Comparison of ENCODE assay signal across 1 cellular context in the genomic region with DNA sequence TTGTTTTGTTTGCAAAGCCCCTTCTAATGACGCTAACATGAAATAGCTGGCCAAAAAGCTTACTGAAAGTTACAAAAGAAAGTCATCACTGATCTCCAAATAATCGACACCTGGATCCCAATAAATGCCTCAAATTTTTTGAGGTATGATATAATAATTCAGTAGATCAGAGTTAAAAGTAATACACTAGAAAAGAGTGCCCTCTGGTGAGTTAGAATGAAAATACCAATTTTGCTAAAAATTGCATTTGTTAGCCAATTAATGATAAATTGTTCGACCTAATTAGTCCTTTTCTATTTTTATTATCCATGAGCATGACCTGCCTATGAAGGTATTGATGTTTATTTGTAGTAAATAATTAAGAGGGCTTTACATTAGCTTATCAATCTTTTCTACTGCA.
TF ChIP-seq lines count a peak whose summit lies in the region.

No MANE protein-coding gene starts in this region.

TF ChIP-seq in HCT116, 20 proteins besides CTCF, POLR2A, EP300 and RAD21 (continued from another document):
- TF ChIP-seq, protein P1, sequence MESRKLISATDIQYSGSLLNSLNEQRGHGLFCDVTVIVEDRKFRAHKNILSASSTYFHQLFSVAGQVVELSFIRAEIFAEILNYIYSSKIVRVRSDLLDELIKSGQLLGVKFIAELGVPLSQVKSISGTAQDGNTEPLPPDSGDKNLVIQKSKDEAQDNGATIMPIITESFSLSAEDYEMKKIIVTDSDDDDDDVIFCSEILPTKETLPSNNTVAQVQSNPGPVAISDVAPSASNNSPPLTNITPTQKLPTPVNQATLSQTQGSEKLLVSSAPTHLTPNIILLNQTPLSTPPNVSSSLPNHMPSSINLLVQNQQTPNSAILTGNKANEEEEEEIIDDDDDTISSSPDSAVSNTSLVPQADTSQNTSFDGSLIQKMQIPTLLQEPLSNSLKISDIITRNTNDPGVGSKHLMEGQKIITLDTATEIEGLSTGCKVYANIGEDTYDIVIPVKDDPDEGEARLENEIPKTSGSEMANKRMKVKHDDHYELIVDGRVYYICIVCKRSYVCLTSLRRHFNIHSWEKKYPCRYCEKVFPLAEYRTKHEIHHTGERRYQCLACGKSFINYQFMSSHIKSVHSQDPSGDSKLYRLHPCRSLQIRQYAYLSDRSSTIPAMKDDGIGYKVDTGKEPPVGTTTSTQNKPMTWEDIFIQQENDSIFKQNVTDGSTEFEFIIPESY (IDR thresholded peaks at IDR 0.05; ENCODE audit: extremely low read depth, insufficient replicate concordance, low read length): no peak
- no peak for TF ChIP-seq EZH2phosphoT487 (IDR thresholded peaks at IDR 0.05; ENCODE audit: borderline replicate concordance)
- TF ChIP-seq, protein P2, sequence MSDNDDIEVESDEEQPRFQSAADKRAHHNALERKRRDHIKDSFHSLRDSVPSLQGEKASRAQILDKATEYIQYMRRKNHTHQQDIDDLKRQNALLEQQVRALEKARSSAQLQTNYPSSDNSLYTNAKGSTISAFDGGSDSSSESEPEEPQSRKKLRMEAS (IDR thresholded peaks at IDR 0.05): no peak
- no peak for TF ChIP-seq FOSL1 (IDR thresholded peaks at IDR 0.05; ENCODE audit: low read depth)
- TF ChIP-seq CBX3 (IDR thresholded peaks at IDR 0.05; ENCODE audit: low read depth): no peak
- no peak for TF ChIP-seq ZFX (IDR thresholded peaks at IDR 0.05)
- no peak for TF ChIP-seq SP1 (IDR thresholded peaks at IDR 0.05; ENCODE audit: low read depth)
- no peak for TF ChIP-seq SRF (IDR thresholded peaks at IDR 0.05; ENCODE audit: low read depth)
- no peak for TF ChIP-seq EZH2 (IDR thresholded peaks at IDR 0.05)
- TF ChIP-seq TCF7L2 (IDR thresholded peaks at IDR 0.05; ENCODE audit: borderline replicate concordance, extremely low read depth, insufficient read depth, insufficient read length): no peak
TF ChIP-seq in HCT116: peak in this region for 0.
